Comparison of ENCODE assay signal across 1 cellular context in genomic region chr6:90282265-90282664, GRCh38.
A peak's percentile ranks its signal among the peaks of the same experiment; 100 is the strongest.
TF ChIP-seq lines count a peak whose summit lies in the region.

No MANE protein-coding gene starts in this region.

TF ChIP-seq in K562, 482 proteins besides CTCF, POLR2A, EP300 and RAD21:
- TF ChIP-seq ZNF146 (CRISPR knock-in tag; IDR thresholded peaks at IDR 0.05; ENCODE audit: unreplicated experiment) (peak; percentile 84), RBM25 (IDR thresholded peaks at IDR 0.05; ENCODE audit: low read depth, low read length, severe bottlenecking) (peak; percentile 24)
